Comparison of ENCODE assay signal across 1 cellular context in the genomic region with DNA sequence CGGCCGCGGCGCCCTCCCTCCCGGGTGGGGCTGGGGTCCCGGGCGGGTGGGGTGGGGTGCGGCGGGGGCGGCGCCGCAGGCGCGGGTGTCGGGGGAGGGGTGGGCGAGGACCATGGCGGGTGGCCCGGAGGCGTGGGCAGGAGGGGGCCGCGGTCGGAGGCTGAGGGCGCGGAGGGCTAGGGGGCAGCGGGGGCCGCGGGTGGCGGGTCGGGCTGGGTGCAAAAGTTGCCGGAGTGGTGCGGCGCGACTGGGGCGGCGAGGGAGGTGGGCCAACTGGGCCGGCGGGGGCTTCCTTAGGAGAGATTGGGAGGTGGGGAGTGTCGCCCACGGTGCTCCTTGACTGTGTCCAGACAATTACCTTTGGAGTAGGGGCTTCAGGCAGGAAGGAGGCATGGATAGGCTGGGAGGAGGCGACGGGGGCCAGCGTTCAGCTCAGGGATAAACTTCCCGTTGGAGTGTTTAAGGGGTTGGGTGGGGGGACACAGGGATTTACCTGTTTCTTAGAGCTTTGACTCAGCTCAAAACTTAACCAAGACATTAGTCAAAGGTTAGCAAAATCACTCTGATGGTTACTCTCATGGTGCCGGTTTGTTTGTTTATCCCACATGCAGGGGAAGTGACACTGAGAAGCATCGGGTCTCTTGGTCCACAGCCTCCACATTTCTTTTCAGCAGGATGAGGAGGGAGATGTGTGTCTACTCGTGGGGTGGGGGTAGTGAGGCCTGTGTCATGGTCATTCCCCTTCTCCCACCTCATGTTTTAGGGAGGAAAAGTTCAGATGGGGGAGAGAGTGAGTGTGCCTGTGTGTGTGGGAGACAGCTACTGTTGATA.
TF ChIP-seq lines count a peak whose summit lies in the region.

No MANE protein-coding gene starts in this region.

TF ChIP-seq in GM23338, 12 proteins besides CTCF, POLR2A, EP300 and RAD21 (continued from another document):
- TF ChIP-seq, protein P1, sequence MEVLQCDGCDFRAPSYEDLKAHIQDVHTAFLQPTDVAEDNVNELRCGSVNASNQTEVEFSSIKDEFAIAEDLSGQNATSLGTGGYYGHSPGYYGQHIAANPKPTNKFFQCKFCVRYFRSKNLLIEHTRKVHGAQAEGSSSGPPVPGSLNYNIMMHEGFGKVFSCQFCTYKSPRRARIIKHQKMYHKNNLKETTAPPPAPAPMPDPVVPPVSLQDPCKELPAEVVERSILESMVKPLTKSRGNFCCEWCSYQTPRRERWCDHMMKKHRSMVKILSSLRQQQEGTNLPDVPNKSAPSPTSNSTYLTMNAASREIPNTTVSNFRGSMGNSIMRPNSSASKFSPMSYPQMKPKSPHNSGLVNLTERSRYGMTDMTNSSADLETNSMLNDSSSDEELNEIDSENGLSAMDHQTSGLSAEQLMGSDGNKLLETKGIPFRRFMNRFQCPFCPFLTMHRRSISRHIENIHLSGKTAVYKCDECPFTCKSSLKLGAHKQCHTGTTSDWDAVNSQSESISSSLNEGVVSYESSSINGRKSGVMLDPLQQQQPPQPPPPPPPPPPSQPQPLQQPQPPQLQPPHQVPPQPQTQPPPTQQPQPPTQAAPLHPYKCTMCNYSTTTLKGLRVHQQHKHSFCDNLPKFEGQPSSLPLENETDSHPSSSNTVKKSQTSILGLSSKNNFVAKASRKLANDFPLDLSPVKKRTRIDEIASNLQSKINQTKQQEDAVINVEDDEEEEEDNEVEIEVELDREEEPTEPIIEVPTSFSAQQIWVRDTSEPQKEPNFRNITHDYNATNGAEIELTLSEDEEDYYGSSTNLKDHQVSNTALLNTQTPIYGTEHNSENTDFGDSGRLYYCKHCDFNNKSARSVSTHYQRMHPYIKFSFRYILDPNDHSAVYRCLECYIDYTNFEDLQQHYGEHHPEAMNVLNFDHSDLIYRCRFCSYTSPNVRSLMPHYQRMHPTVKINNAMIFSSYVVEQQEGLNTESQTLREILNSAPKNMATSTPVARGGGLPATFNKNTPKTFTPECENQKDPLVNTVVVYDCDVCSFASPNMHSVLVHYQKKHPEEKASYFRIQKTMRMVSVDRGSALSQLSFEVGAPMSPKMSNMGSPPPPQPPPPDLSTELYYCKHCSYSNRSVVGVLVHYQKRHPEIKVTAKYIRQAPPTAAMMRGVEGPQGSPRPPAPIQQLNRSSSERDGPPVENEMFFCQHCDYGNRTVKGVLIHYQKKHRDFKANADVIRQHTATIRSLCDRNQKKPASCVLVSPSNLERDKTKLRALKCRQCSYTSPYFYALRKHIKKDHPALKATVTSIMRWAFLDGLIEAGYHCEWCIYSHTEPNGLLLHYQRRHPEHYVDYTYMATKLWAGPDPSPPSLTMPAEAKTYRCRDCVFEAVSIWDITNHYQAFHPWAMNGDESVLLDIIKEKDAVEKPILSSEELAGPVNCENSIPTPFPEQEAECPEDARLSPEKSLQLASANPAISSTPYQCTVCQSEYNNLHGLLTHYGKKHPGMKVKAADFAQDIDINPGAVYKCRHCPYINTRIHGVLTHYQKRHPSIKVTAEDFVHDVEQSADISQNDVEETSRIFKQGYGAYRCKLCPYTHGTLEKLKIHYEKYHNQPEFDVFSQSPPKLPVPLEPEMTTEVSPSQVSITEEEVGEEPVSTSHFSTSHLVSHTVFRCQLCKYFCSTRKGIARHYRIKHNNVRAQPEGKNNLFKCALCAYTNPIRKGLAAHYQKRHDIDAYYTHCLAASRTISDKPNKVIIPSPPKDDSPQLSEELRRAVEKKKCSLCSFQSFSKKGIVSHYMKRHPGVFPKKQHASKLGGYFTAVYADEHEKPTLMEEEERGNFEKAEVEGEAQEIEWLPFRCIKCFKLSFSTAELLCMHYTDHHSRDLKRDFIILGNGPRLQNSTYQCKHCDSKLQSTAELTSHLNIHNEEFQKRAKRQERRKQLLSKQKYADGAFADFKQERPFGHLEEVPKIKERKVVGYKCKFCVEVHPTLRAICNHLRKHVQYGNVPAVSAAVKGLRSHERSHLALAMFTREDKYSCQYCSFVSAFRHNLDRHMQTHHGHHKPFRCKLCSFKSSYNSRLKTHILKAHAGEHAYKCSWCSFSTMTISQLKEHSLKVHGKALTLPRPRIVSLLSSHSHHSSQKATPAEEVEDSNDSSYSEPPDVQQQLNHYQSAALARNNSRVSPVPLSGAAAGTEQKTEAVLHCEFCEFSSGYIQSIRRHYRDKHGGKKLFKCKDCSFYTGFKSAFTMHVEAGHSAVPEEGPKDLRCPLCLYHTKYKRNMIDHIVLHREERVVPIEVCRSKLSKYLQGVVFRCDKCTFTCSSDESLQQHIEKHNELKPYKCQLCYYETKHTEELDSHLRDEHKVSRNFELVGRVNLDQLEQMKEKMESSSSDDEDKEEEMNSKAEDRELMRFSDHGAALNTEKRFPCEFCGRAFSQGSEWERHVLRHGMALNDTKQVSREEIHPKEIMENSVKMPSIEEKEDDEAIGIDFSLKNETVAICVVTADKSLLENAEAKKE (CRISPR knock-in tag; IDR thresholded peaks at IDR 0.05), result no peak
- TF ChIP-seq EZH2 (IDR thresholded peaks at IDR 0.05; ENCODE audit: low read depth, unreplicated experiment) (no peak), POLR2AphosphoS5 (IDR thresholded peaks at IDR 0.05; ENCODE audit: low read depth) (no peak), JUNB (IDR thresholded peaks at IDR 0.05; ENCODE audit: unreplicated experiment) (no peak)
- TF ChIP-seq, protein P2, sequence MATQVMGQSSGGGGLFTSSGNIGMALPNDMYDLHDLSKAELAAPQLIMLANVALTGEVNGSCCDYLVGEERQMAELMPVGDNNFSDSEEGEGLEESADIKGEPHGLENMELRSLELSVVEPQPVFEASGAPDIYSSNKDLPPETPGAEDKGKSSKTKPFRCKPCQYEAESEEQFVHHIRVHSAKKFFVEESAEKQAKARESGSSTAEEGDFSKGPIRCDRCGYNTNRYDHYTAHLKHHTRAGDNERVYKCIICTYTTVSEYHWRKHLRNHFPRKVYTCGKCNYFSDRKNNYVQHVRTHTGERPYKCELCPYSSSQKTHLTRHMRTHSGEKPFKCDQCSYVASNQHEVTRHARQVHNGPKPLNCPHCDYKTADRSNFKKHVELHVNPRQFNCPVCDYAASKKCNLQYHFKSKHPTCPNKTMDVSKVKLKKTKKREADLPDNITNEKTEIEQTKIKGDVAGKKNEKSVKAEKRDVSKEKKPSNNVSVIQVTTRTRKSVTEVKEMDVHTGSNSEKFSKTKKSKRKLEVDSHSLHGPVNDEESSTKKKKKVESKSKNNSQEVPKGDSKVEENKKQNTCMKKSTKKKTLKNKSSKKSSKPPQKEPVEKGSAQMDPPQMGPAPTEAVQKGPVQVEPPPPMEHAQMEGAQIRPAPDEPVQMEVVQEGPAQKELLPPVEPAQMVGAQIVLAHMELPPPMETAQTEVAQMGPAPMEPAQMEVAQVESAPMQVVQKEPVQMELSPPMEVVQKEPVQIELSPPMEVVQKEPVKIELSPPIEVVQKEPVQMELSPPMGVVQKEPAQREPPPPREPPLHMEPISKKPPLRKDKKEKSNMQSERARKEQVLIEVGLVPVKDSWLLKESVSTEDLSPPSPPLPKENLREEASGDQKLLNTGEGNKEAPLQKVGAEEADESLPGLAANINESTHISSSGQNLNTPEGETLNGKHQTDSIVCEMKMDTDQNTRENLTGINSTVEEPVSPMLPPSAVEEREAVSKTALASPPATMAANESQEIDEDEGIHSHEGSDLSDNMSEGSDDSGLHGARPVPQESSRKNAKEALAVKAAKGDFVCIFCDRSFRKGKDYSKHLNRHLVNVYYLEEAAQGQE (IDR thresholded peaks at IDR 0.05; ENCODE audit: unreplicated experiment), result no peak
